8 cellular contexts compared by ENCODE assay signal in genomic region chr10:1109795-1110673, GRCh38. TPM values are rescaled to one million over a fixed set of nuclear protein-coding genes. Genes with fewer than 3 reads are reported as not detected.
DNase-seq lines count a peak whose midpoint lies in the region; TF ChIP-seq lines count a peak whose summit lies in the region.

No MANE protein-coding gene starts in this region.

- peak overlapping the region; percentile 65 for H3K4me3 Mint-ChIP-seq in activated CD4-positive, alpha-beta T cell treated with anti-CD3 and anti-CD28 coated beads, Interleukin-2, amount 10 ng/mL, durations not matched to agents 24 days and 14 days

- whole genome bisulfite sequencing in mesodermal cell (ENCODE audit: insufficient coverage in 2 of 2), 2 experiments, result 69 to 73% methylated on average over 29 to 31 of the region's 32 CpGs

- peaks cover 7% of the 10 kb centered on the region for H3K4me1 ChIP-seq in mesodermal cell (ENCODE audit: control insufficient read depth, insufficient read depth, low read length, poor library complexity, severe bottlenecking)

- H3K4me1 Mint-ChIP-seq in activated CD4-positive, alpha-beta T cell treated with anti-CD3 and anti-CD28 coated beads, Interleukin-2, amount 10 ng/mL, durations not matched to agents 24 days and 14 days, result peaks cover 40% of the 10 kb centered on the region

- peaks cover 92% of the 10 kb centered on the region for H3K36me3 ChIP-seq in mesodermal cell (ENCODE audit: control insufficient read depth, insufficient read depth, low read length)

- no peaks in the 10 kb centered on the region for H3K9me3 ChIP-seq in mesodermal cell (ENCODE audit: control insufficient read depth, low read length)

- H3K4me3 ChIP-seq in HFF-Myc (replicated peaks; ENCODE audit: low read depth, low read length) (no peak overlapping the region), mesodermal cell (ENCODE audit: extremely low read depth, insufficient read depth, low read length, poor library complexity, severe bottlenecking) (no peak overlapping the region)

- no peaks in the 10 kb centered on the region for H3K27me3 Mint-ChIP-seq in activated CD4-positive, alpha-beta T cell treated with anti-CD3 and anti-CD28 coated beads, Interleukin-2, amount 10 ng/mL, durations not matched to agents 24 days and 14 days

- peak; percentile 37 for DNase-seq in NCI-H2196 (lab: John Stamatoyannopoulos, UW; ENCODE audit: unreplicated experiment)
- DNase-seq in NCI-H2196 treated with DMSO at 0.1 percent for 48 hours (lab: John Stamatoyannopoulos, UW; ENCODE audit: unreplicated experiment), result no peak
- peak; percentile 79 for DNase-seq in HFF-Myc (ENCODE audit: extremely low read depth, low read depth)
- DNase-seq in NAMALWA (ENCODE audit: low spot score), result peak; percentile 55
- DNase-seq in activated CD4-positive, alpha-beta T cell treated with anti-CD3 and anti-CD28 coated beads, Interleukin-2, amount 10 ng/mL, durations not matched to agents 24 days and 14 days, result peak; percentile 93
- peak; percentile 76 for DNase-seq in ecto neural progenitor cell (ENCODE audit: low spot score)
- DNase-seq in stimulated activated CD8-positive, alpha-beta memory T cell treated with anti-CD3 and anti-CD28 coated beads, Interleukin-4, amount 100 ng/mL, for 24 hours (ENCODE audit: low read depth), result peak; percentile 62

- peak; percentile 76 for TF ChIP-seq CTCF in HFF-Myc (IDR thresholded peaks at IDR 0.05; ENCODE audit: low read depth, low read length, missing control alignments)

- peaks cover 78% of the 10 kb centered on the region for H3K36me3 Mint-ChIP-seq in activated CD4-positive, alpha-beta T cell treated with anti-CD3 and anti-CD28 coated beads, Interleukin-2, amount 10 ng/mL, durations not matched to agents 24 days and 14 days (ENCODE audit: low read depth)

- peak overlapping the region; percentile 92 for H3K27ac ChIP-seq in mesodermal cell (ENCODE audit: low read depth, low read length, severe bottlenecking)

- no peaks in the 10 kb centered on the region for H3K9me3 Mint-ChIP-seq in activated CD4-positive, alpha-beta T cell treated with anti-CD3 and anti-CD28 coated beads, Interleukin-2, amount 10 ng/mL, durations not matched to agents 24 days and 14 days

- H3K27ac Mint-ChIP-seq in activated CD4-positive, alpha-beta T cell treated with anti-CD3 and anti-CD28 coated beads, Interleukin-2, amount 10 ng/mL, durations not matched to agents 24 days and 14 days, result peak overlapping the region; percentile 86

- intact Hi-C loops in activated CD4-positive, alpha-beta T cell treated with anti-CD3 and anti-CD28 coated beads, Interleukin-2, amount 10 ng/mL, durations not matched to agents 24 days and 14 days (cut with micrococcal nuclease), result loop anchor here (2.0 to 10.0 kb wide), 4 partner anchors 15 to 1955 kb away; partner anchors contain the start of genes PFKP and WDR37

RNA-seq across cellular contexts. Expression of gene WDR37, which starts 53.8 kb away (rescaled TPM):
- total RNA-seq in activated CD4-positive, alpha-beta T cell treated with anti-CD3 and anti-CD28 coated beads, Interleukin-2, amount 10 ng/mL, durations not matched to agents 24 days and 14 days, result 17.4 and 18.1 TPM in 2 replicates
- 14.6 TPM for polyA plus RNA-seq in mesodermal cell (2013, experiment 1 of 2)
- 12.2 TPM for polyA plus RNA-seq in mesodermal cell (2013, experiment 2 of 2)
